1 cellular context compared by ENCODE assay signal in genomic region chr19:11766597-11767591, GRCh38.
TF ChIP-seq lines count a peak whose summit lies in the region.

Gene ZNF441 (plus strand): TSS chr19:11767000. CDS start chr19:11767194, 194 bp downstream.

TF ChIP-seq in H1, 55 proteins besides CTCF, POLR2A, EP300 and RAD21:
- TF ChIP-seq EZH2 (IDR thresholded peaks at IDR 0.05; ENCODE audit: low read depth, low read length, severe bottlenecking) (no peak), CREB1 (IDR thresholded peaks at IDR 0.05) (no peak), TEAD4 (IDR thresholded peaks at IDR 0.05; ENCODE audit: low read depth, low read length) (no peak), GABPA (IDR thresholded peaks at IDR 0.05; ENCODE audit: borderline replicate concordance, insufficient read depth, low read length) (no peak), KDM4A (IDR thresholded peaks at IDR 0.05; ENCODE audit: low read depth, low read length, severe bottlenecking) (peak; percentile 97), NANOG (IDR thresholded peaks at IDR 0.05; ENCODE audit: insufficient read depth, low read depth, low read length, poor library complexity, severe bottlenecking) (no peak), SIX5 (IDR thresholded peaks at IDR 0.05; ENCODE audit: low read depth, low read length) (no peak), RXRA (IDR thresholded peaks at IDR 0.05; ENCODE audit: insufficient read depth, low read depth, low read length) (no peak), RBBP5 (IDR thresholded peaks at IDR 0.05; ENCODE audit: borderline replicate concordance, low read depth, low read length) (no peak), BACH1 (IDR thresholded peaks at IDR 0.05; ENCODE audit: low read length) (0 out of 2 replicates have a peak, but pooled peaks have one; percentile 13), KDM5A (IDR thresholded peaks at IDR 0.05; ENCODE audit: low read length) (no peak), HDAC2 (IDR thresholded peaks at IDR 0.05; ENCODE audit: borderline replicate concordance in 1 of 2, low read depth in 2 of 2, low read length in 2 of 2) (no peak), SP2 (IDR thresholded peaks at IDR 0.05; ENCODE audit: low read length) (peak; percentile 31; the same call in 1 of the 2 replicates), CBX5 (IDR thresholded peaks at IDR 0.05; ENCODE audit: low read depth, low read length) (no peak), NRF1 (IDR thresholded peaks at IDR 0.05; ENCODE audit: low read depth, low read length) (no peak), SUZ12 (IDR thresholded peaks at IDR 0.05; ENCODE audit: low read length) (no peak), GTF2F1 (IDR thresholded peaks at IDR 0.05; ENCODE audit: borderline replicate concordance, low read depth, low read length) (no peak), RNF2 (IDR thresholded peaks at IDR 0.05; ENCODE audit: borderline replicate concordance, low read depth, low read length, missing control alignments, poor library complexity, severe bottlenecking) (no peak), SIN3A (conservative IDR thresholded peaks at IDR 0.05 in 1 of 2, IDR thresholded peaks at IDR 0.05 in 1 of 2; ENCODE audit: low read depth in 1 of 2, low read length in 2 of 2) (peak; percentile 63 to 73; a peak in 2 of 4 replicates), TAF7 (optimal IDR thresholded peaks at IDR 0.05; ENCODE audit: borderline replicate concordance, low read depth, low read length) (peak; percentile 49), MAX (IDR thresholded peaks at IDR 0.05) (peak; percentile 83), CTBP2 (IDR thresholded peaks at IDR 0.05; ENCODE audit: borderline replicate concordance, insufficient read depth, insufficient read length, low read length) (no peak), CHD2 (IDR thresholded peaks at IDR 0.05; ENCODE audit: low read length) (no peak), TAF1 (IDR thresholded peaks at IDR 0.05; ENCODE audit: low read depth, low read length) (peak; percentile 75), CHD7 (IDR thresholded peaks at IDR 0.05; ENCODE audit: insufficient replicate concordance, low read length) (no peak), KDM1A (IDR thresholded peaks at IDR 0.05; ENCODE audit: borderline replicate concordance, low read length) (no peak), TCF12 (IDR thresholded peaks at IDR 0.05; ENCODE audit: low read depth, low read length) (no peak), ATF3 (IDR thresholded peaks at IDR 0.05; ENCODE audit: insufficient read depth, low read depth, low read length) (no peak), POU5F1 (IDR thresholded peaks at IDR 0.05; ENCODE audit: low read depth, low read length) (no peak), ASH2L (IDR thresholded peaks at IDR 0.05; ENCODE audit: low read length) (peak; percentile 24), EGR1 (IDR thresholded peaks at IDR 0.05; ENCODE audit: borderline replicate concordance, low read depth, low read length) (no peak), JUN (IDR thresholded peaks at IDR 0.05; ENCODE audit: low read depth, low read length) (no peak), TBP (IDR thresholded peaks at IDR 0.05; ENCODE audit: low read depth, low read length) (0 out of 2 replicates have a peak, but pooled peaks have one; percentile 40), CHD1 (IDR thresholded peaks at IDR 0.05; ENCODE audit: low read depth, low read length) (no peak), SP4 (IDR thresholded peaks at IDR 0.05; ENCODE audit: low read length) (peak; percentile 58; the same call in 1 of the 2 replicates), SP1 (IDR thresholded peaks at IDR 0.05; ENCODE audit: low read depth, low read length) (peak; percentile 89), FOSL1 (IDR thresholded peaks at IDR 0.05; ENCODE audit: insufficient read depth, low read depth, low read length) (no peak), PHF8 (conservative IDR thresholded peaks at IDR 0.05; ENCODE audit: low read depth, low read length) (peak; percentile 67)
- TF ChIP-seq, protein P1, sequence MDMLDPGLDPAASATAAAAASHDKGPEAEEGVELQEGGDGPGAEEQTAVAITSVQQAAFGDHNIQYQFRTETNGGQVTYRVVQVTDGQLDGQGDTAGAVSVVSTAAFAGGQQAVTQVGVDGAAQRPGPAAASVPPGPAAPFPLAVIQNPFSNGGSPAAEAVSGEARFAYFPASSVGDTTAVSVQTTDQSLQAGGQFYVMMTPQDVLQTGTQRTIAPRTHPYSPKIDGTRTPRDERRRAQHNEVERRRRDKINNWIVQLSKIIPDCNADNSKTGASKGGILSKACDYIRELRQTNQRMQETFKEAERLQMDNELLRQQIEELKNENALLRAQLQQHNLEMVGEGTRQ (IDR thresholded peaks at IDR 0.05; ENCODE audit: low read length): no peak
- TF ChIP-seq, protein P2, sequence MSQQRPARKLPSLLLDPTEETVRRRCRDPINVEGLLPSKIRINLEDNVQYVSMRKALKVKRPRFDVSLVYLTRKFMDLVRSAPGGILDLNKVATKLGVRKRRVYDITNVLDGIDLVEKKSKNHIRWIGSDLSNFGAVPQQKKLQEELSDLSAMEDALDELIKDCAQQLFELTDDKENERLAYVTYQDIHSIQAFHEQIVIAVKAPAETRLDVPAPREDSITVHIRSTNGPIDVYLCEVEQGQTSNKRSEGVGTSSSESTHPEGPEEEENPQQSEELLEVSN (IDR thresholded peaks at IDR 0.05): peak; percentile 85
- TF ChIP-seq, protein P3, sequence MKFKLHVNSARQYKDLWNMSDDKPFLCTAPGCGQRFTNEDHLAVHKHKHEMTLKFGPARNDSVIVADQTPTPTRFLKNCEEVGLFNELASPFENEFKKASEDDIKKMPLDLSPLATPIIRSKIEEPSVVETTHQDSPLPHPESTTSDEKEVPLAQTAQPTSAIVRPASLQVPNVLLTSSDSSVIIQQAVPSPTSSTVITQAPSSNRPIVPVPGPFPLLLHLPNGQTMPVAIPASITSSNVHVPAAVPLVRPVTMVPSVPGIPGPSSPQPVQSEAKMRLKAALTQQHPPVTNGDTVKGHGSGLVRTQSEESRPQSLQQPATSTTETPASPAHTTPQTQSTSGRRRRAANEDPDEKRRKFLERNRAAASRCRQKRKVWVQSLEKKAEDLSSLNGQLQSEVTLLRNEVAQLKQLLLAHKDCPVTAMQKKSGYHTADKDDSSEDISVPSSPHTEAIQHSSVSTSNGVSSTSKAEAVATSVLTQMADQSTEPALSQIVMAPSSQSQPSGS (IDR thresholded peaks at IDR 0.05; ENCODE audit: low read length): no peak
